In the genomic region with DNA sequence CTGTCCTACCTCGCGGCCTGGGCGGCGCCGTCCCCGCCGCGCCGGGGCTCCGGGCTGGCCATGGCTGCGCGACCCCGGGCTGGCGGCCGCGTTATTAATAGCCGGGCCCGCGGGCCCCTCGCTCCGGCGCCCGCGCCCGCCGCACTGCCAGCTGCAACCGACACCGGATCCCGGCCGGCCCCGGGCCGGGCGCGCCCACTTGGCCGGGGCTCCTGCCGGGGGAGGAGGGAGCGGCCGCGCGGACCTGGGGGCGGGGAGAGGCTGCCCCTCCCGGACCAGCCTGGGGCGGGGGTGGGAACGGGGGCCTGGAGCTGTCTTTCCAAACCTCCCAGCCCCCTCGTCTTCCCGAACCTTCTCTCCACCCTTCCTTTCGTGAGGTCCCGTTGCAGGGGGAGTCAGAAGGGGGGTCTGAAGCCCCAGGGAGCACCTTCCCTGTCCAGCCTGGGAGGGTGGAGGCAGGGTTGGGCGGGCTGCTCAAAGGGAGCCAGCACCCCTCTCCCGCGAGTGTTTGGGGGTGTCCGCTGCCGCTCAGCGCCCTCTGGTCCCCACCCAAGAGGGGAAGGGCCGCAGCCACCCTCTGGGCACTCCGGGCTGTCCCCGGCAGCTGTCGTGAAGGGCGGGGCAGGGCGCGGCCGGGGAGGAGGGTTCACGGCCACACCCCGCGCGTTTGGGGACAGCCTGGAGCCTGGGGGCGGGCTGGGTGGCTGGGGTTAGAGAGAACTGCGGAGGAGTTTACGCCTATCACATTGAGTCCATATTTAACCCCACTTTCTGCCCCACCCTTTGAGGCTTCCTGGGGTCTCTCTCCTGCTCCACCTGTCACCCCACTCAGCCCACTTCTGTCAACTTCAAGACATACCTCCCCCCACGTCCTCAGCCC, we compare ENCODE assay signal across 1 cellular context.
TF ChIP-seq lines count a peak whose summit lies in the region.

A gene (minus strand): TSS at position 172 of the 880 bp plus-strand sequence. CDS start 110 bp downstream, at position 62.

TF ChIP-seq in HEK293, 187 proteins besides CTCF, POLR2A, EP300 and RAD21 (continued from another document and continues in another):
- TF ChIP-seq, protein P1, sequence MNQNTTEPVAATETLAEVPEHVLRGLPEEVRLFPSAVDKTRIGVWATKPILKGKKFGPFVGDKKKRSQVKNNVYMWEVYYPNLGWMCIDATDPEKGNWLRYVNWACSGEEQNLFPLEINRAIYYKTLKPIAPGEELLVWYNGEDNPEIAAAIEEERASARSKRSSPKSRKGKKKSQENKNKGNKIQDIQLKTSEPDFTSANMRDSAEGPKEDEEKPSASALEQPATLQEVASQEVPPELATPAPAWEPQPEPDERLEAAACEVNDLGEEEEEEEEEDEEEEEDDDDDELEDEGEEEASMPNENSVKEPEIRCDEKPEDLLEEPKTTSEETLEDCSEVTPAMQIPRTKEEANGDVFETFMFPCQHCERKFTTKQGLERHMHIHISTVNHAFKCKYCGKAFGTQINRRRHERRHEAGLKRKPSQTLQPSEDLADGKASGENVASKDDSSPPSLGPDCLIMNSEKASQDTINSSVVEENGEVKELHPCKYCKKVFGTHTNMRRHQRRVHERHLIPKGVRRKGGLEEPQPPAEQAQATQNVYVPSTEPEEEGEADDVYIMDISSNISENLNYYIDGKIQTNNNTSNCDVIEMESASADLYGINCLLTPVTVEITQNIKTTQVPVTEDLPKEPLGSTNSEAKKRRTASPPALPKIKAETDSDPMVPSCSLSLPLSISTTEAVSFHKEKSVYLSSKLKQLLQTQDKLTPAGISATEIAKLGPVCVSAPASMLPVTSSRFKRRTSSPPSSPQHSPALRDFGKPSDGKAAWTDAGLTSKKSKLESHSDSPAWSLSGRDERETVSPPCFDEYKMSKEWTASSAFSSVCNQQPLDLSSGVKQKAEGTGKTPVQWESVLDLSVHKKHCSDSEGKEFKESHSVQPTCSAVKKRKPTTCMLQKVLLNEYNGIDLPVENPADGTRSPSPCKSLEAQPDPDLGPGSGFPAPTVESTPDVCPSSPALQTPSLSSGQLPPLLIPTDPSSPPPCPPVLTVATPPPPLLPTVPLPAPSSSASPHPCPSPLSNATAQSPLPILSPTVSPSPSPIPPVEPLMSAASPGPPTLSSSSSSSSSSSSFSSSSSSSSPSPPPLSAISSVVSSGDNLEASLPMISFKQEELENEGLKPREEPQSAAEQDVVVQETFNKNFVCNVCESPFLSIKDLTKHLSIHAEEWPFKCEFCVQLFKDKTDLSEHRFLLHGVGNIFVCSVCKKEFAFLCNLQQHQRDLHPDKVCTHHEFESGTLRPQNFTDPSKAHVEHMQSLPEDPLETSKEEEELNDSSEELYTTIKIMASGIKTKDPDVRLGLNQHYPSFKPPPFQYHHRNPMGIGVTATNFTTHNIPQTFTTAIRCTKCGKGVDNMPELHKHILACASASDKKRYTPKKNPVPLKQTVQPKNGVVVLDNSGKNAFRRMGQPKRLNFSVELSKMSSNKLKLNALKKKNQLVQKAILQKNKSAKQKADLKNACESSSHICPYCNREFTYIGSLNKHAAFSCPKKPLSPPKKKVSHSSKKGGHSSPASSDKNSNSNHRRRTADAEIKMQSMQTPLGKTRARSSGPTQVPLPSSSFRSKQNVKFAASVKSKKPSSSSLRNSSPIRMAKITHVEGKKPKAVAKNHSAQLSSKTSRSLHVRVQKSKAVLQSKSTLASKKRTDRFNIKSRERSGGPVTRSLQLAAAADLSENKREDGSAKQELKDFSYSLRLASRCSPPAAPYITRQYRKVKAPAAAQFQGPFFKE (tag by site-specific recombination; IDR thresholded peaks at IDR 0.05; ENCODE audit: borderline replicate concordance): no peak
- TF ChIP-seq, protein P2, sequence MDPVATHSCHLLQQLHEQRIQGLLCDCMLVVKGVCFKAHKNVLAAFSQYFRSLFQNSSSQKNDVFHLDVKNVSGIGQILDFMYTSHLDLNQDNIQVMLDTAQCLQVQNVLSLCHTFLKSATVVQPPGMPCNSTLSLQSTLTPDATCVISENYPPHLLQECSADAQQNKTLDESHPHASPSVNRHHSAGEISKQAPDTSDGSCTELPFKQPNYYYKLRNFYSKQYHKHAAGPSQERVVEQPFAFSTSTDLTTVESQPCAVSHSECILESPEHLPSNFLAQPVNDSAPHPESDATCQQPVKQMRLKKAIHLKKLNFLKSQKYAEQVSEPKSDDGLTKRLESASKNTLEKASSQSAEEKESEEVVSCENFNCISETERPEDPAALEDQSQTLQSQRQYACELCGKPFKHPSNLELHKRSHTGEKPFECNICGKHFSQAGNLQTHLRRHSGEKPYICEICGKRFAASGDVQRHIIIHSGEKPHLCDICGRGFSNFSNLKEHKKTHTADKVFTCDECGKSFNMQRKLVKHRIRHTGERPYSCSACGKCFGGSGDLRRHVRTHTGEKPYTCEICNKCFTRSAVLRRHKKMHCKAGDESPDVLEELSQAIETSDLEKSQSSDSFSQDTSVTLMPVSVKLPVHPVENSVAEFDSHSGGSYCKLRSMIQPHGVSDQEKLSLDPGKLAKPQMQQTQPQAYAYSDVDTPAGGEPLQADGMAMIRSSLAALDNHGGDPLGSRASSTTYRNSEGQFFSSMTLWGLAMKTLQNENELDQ (tag by site-specific recombination; IDR thresholded peaks at IDR 0.05; ENCODE audit: low read depth): no peak
- no peak for TF ChIP-seq ZNF837 (tag by site-specific recombination; IDR thresholded peaks at IDR 0.05)
- 0 out of 2 replicates have a peak, but pooled peaks have one; percentile 36 for TF ChIP-seq ZFP37 (tag by site-specific recombination; IDR thresholded peaks at IDR 0.05)
- TF ChIP-seq ZNF324 (tag by site-specific recombination; IDR thresholded peaks at IDR 0.05): no peak
- no peak for TF ChIP-seq HOXD13 (CRISPR knock-in tag; IDR thresholded peaks at IDR 0.05; ENCODE audit: borderline replicate concordance)
- TF ChIP-seq, protein P3, sequence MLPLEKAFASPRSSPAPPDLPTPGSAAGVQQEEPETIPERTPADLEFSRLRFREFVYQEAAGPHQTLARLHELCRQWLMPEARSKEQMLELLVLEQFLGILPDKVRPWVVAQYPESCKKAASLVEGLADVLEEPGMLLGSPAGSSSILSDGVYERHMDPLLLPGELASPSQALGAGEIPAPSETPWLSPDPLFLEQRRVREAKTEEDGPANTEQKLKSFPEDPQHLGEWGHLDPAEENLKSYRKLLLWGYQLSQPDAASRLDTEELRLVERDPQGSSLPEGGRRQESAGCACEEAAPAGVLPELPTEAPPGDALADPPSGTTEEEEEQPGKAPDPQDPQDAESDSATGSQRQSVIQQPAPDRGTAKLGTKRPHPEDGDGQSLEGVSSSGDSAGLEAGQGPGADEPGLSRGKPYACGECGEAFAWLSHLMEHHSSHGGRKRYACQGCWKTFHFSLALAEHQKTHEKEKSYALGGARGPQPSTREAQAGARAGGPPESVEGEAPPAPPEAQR (tag by site-specific recombination; IDR thresholded peaks at IDR 0.05): no peak
- TF ChIP-seq RBAK (tag by site-specific recombination; IDR thresholded peaks at IDR 0.05): no peak
- TF ChIP-seq OSR2 (tag by site-specific recombination; IDR thresholded peaks at IDR 0.05): no peak
- TF ChIP-seq, protein P4, sequence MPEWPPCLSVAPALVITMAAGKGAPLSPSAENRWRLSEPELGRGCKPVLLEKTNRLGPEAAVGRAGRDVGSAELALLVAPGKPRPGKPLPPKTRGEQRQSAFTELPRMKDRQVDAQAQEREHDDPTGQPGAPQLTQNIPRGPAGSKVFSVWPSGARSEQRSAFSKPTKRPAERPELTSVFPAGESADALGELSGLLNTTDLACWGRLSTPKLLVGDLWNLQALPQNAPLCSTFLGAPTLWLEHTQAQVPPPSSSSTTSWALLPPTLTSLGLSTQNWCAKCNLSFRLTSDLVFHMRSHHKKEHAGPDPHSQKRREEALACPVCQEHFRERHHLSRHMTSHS (tag by site-specific recombination; IDR thresholded peaks at IDR 0.05): no peak
- no peak for TF ChIP-seq ZNF785 (tag by site-specific recombination; IDR thresholded peaks at IDR 0.05)
- TF ChIP-seq, protein P5, sequence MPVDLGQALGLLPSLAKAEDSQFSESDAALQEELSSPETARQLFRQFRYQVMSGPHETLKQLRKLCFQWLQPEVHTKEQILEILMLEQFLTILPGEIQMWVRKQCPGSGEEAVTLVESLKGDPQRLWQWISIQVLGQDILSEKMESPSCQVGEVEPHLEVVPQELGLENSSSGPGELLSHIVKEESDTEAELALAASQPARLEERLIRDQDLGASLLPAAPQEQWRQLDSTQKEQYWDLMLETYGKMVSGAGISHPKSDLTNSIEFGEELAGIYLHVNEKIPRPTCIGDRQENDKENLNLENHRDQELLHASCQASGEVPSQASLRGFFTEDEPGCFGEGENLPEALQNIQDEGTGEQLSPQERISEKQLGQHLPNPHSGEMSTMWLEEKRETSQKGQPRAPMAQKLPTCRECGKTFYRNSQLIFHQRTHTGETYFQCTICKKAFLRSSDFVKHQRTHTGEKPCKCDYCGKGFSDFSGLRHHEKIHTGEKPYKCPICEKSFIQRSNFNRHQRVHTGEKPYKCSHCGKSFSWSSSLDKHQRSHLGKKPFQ (tag by site-specific recombination; IDR thresholded peaks at IDR 0.05): no peak
- no peak for TF ChIP-seq ZNF510 (tag by site-specific recombination; IDR thresholded peaks at IDR 0.05; ENCODE audit: insufficient replicate concordance)
- TF ChIP-seq, protein P6, sequence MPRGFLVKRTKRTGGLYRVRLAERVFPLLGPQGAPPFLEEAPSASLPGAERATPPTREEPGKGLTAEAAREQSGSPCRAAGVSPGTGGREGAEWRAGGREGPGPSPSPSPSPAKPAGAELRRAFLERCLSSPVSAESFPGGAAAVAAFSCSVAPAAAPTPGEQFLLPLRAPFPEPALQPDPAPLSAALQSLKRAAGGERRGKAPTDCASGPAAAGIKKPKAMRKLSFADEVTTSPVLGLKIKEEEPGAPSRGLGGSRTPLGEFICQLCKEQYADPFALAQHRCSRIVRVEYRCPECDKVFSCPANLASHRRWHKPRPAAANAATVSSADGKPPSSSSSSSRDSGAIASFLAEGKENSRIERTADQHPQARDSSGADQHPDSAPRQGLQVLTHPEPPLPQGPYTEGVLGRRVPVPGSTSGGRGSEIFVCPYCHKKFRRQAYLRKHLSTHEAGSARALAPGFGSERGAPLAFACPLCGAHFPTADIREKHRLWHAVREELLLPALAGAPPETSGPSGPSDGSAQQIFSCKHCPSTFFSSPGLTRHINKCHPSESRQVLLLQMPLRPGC (tag by site-specific recombination; IDR thresholded peaks at IDR 0.05): no peak
- TF ChIP-seq ZBTB20 (tag by site-specific recombination; IDR thresholded peaks at IDR 0.05): no peak
- TF ChIP-seq GLIS2 (tag by site-specific recombination; IDR thresholded peaks at IDR 0.05): peak; percentile 92
- TF ChIP-seq SALL2 (tag by site-specific recombination; IDR thresholded peaks at IDR 0.05; ENCODE audit: borderline replicate concordance): no peak
- TF ChIP-seq ZNF426 (tag by site-specific recombination; IDR thresholded peaks at IDR 0.05): no peak
- no peak for TF ChIP-seq ZBTB21 (tag by site-specific recombination; IDR thresholded peaks at IDR 0.05)
- TF ChIP-seq ZNF501 (tag by site-specific recombination; IDR thresholded peaks at IDR 0.05): no peak
- TF ChIP-seq MEIS1 (CRISPR knock-in tag; IDR thresholded peaks at IDR 0.05; ENCODE audit: borderline replicate concordance): no peak
- no peak for TF ChIP-seq ZNF394 (tag by site-specific recombination; IDR thresholded peaks at IDR 0.05; ENCODE audit: borderline replicate concordance)
- no peak for TF ChIP-seq IKZF3 (tag by site-specific recombination; IDR thresholded peaks at IDR 0.05)
- no peak for TF ChIP-seq ZNF521 (tag by site-specific recombination; IDR thresholded peaks at IDR 0.05)
- TF ChIP-seq ZNF777 (tag by site-specific recombination; IDR thresholded peaks at IDR 0.05; ENCODE audit: borderline replicate concordance): no peak; the same call in 1 of the 2 replicates
- TF ChIP-seq TCF7L2 (IDR thresholded peaks at IDR 0.05; ENCODE audit: borderline replicate concordance, low read depth, low read length): no peak
- TF ChIP-seq GLIS1 (tag by site-specific recombination; IDR thresholded peaks at IDR 0.05): no peak
- no peak for TF ChIP-seq ZNF140 (tag by site-specific recombination; IDR thresholded peaks at IDR 0.05)
- TF ChIP-seq ZNF660 (tag by site-specific recombination; IDR thresholded peaks at IDR 0.05): no peak
- TF ChIP-seq, protein P7, sequence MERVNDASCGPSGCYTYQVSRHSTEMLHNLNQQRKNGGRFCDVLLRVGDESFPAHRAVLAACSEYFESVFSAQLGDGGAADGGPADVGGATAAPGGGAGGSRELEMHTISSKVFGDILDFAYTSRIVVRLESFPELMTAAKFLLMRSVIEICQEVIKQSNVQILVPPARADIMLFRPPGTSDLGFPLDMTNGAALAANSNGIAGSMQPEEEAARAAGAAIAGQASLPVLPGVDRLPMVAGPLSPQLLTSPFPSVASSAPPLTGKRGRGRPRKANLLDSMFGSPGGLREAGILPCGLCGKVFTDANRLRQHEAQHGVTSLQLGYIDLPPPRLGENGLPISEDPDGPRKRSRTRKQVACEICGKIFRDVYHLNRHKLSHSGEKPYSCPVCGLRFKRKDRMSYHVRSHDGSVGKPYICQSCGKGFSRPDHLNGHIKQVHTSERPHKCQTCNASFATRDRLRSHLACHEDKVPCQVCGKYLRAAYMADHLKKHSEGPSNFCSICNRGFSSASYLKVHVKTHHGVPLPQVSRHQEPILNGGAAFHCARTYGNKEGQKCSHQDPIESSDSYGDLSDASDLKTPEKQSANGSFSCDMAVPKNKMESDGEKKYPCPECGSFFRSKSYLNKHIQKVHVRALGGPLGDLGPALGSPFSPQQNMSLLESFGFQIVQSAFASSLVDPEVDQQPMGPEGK (tag by site-specific recombination; IDR thresholded peaks at IDR 0.05): peak; percentile 84
- TF ChIP-seq ZNF529 (tag by site-specific recombination; IDR thresholded peaks at IDR 0.05; ENCODE audit: insufficient replicate concordance): no peak
- TF ChIP-seq ZNF670 (tag by site-specific recombination; IDR thresholded peaks at IDR 0.05; ENCODE audit: low read depth): no peak
- TF ChIP-seq, protein P8, sequence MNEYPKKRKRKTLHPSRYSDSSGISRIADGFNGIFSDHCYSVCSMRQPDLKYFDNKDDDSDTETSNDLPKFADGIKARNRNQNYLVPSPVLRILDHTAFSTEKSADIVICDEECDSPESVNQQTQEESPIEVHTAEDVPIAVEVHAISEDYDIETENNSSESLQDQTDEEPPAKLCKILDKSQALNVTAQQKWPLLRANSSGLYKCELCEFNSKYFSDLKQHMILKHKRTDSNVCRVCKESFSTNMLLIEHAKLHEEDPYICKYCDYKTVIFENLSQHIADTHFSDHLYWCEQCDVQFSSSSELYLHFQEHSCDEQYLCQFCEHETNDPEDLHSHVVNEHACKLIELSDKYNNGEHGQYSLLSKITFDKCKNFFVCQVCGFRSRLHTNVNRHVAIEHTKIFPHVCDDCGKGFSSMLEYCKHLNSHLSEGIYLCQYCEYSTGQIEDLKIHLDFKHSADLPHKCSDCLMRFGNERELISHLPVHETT (tag by site-specific recombination; IDR thresholded peaks at IDR 0.05): no peak
- TF ChIP-seq EGR2 (tag by site-specific recombination; IDR thresholded peaks at IDR 0.05; ENCODE audit: low read depth): peak; percentile 58; the same call in 1 of the 2 replicates
- TF ChIP-seq ZNF548 (tag by site-specific recombination; IDR thresholded peaks at IDR 0.05): no peak
- TF ChIP-seq, protein P9, sequence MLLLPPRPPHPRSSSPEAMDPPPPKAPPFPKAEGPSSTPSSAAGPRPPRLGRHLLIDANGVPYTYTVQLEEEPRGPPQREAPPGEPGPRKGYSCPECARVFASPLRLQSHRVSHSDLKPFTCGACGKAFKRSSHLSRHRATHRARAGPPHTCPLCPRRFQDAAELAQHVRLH (tag by site-specific recombination; IDR thresholded peaks at IDR 0.05): no peak
